Comparison of ENCODE assay signal across 11 cellular contexts in the genomic region with DNA sequence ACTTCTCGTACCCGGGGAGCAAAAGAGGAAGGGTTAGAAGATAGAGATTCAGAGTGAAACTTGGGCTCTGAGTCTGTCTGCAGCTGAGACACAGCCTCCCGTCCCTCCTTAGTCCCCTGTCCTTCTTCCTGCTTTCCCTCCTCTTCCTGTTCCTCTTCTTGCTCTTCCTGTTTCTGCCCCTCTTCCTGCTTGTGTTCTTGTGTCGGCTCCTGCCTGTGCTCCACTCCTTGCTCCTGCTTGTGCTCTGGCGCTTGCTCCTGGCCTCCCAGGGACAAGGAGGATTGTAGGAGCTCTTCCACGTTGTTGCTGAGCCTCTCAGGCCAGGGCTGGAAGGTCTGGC. TPM values are rescaled to one million over a fixed set of nuclear protein-coding genes. Genes with fewer than 3 reads are reported as not detected.
A peak's percentile ranks its signal among the peaks of the same experiment; 100 is the strongest.
DNase-seq lines count a peak whose midpoint lies in the region; ATAC-seq, FAIRE-seq and TF ChIP-seq lines count a peak whose summit lies in the region.
"Had no signal": no experiment of that assay in that cellular context is flagged by ENCODE, and none has a peak within 500 bp of the region (broad histone marks: within the 10 kb centered on the region; RNA-seq: fewer than 3 reads in every experiment).

No MANE protein-coding gene starts in this region.

- TF ChIP-seq POLR2A in GM12892 (IDR thresholded peaks at IDR 0.05; ENCODE audit: low read depth, low read length) (no peak), heart left ventricle (IDR thresholded peaks at IDR 0.05) (no peak)

- 60 to 69% (median 66%) methylated on average over 6 of the region's 6 CpGs for WGBS in heart left ventricle, 4 donors
- no CpG with 5 or more reads among the region's 6 CpGs for WGBS in trophoblast cell (ENCODE audit: extremely low coverage, insufficient coverage, insufficient read length)
- 84% methylated on average over 6 of the region's 6 CpGs for WGBS in smooth muscle cell (ENCODE audit: low lambda C conversion rate)

- H3K79me2 ChIP-seq in trophoblast cell (ENCODE audit: control insufficient read depth, insufficient read depth, low read length, poor library complexity) (no peaks in the 10 kb centered on the region), smooth muscle cell (ENCODE audit: low read depth) (no peaks in the 10 kb centered on the region)

- FAIRE-seq in GM12892 (lab: Jason Lieb, UNC) = peak; percentile 56

- no peaks in the 10 kb centered on the region for H4K20me1 ChIP-seq in smooth muscle cell (ENCODE audit: low read depth)

- H3K14ac ChIP-seq in trophoblast cell (ENCODE audit: low read length) = no peak overlapping the region

- H3K79me1 ChIP-seq in trophoblast cell (ENCODE audit: low read length) = no peaks in the 10 kb centered on the region

- no peak overlapping the region for H2BK12ac ChIP-seq in trophoblast cell (ENCODE audit: low read length)

- H3K18ac ChIP-seq in trophoblast cell (ENCODE audit: low read length) = no peak overlapping the region

- ATAC-seq in heart left ventricle (peak in 3 of 4 donors; percentile 8 to 66 (median 37)), GM18909 (IDR thresholded peaks at IDR 0.05; ENCODE audit: poor library complexity, unreplicated experiment) (no peak)

- H3K4me3 ChIP-seq in heart left ventricle = no peak overlapping the region
- no peak overlapping the region for H3K4me3 ChIP-seq in trophoblast cell (ENCODE audit: low read depth, low read length)
- no peak overlapping the region for H3K4me3 ChIP-seq in smooth muscle cell

- H3K9me3 ChIP-seq in heart left ventricle (peaks cover 0 to 10% (median 0%) of the 10 kb centered on the region in 12 donors), trophoblast cell (ENCODE audit: insufficient read depth, low read depth, low read length) (peaks cover 8% of the 10 kb centered on the region), smooth muscle cell (replicated peaks; ENCODE audit: low read depth) (no peaks in the 10 kb centered on the region)

- H3K4me1 ChIP-seq in heart left ventricle = peaks cover 0 to 61% (median 2%) of the 10 kb centered on the region in 12 donors
- H3K4me1 ChIP-seq in trophoblast cell (ENCODE audit: control insufficient read depth in 1 of 2, insufficient read depth in 2 of 2, low read length in 2 of 2) = no peaks in the 10 kb centered on the region
- no peaks in the 10 kb centered on the region for H3K4me1 ChIP-seq in smooth muscle cell (ENCODE audit: low read depth)

- H3K4me2 ChIP-seq in trophoblast cell (ENCODE audit: low read length) (no peak overlapping the region), smooth muscle cell (no peak overlapping the region)

- no peak for TF ChIP-seq CTCF in heart left ventricle (IDR thresholded peaks at IDR 0.05)
- TF ChIP-seq CTCF in smooth muscle cell (IDR thresholded peaks at IDR 0.05; ENCODE audit: borderline replicate concordance, insufficient read depth, poor library complexity, severe bottlenecking) = no peak

- no peak overlapping the region for H4K12ac ChIP-seq in trophoblast cell (ENCODE audit: low read depth, low read length)

- no peak overlapping the region for H3K23ac ChIP-seq in trophoblast cell (ENCODE audit: low read length)

- H2AK5ac ChIP-seq in trophoblast cell (ENCODE audit: low read length) = no peak overlapping the region

- H4K8ac ChIP-seq in trophoblast cell (ENCODE audit: low read depth, low read length) = peak overlapping the region; percentile 55

- no peak overlapping the region for H3K9ac ChIP-seq in trophoblast cell (ENCODE audit: low read length)
- no peak overlapping the region for H3K9ac ChIP-seq in smooth muscle cell (ENCODE audit: low read depth)

- no peak overlapping the region for H2BK120ac ChIP-seq in trophoblast cell (ENCODE audit: insufficient read depth, low read length, poor library complexity)

- H2BK5ac ChIP-seq in trophoblast cell (ENCODE audit: low read depth, low read length, poor library complexity) = no peak overlapping the region

- DNase-seq in GM12892 (ENCODE audit: insufficient read length) (no peak), NOMO-1 treated with DMSO at 0.1 percent for 48 hours (lab: John Stamatoyannopoulos, UW; ENCODE audit: unreplicated experiment) (peak; percentile 95), heart left ventricle (peak in 1 of 5 donors; percentile 39), trophoblast cell (no peak), A172 (ENCODE audit: low spot score) (no peak), smooth muscle cell (lab: John Stamatoyannopoulos, UW; ENCODE audit: unreplicated experiment) (no peak)
- no peak for DNase-seq in NK-92 treated with Interleukin-12 subunit alpha and Interleukin-12 subunit beta, amount 100 ng/mL, for 24 hours (lab: John Stamatoyannopoulos, UW)
- DNase-seq: activated T-cell treated with anti-CD3 and anti-CD28 coated beads, Interleukin-2, amount 50 U/mL, for 1 hour; brain microvascular endothelial cell; NCI-H1694 treated with DMSO at 0.1 percent for 48 hours had no signal

- H3K27me3 ChIP-seq in heart left ventricle (peaks cover 0 to 6% (median 0%) of the 10 kb centered on the region in 9 donors), trophoblast cell (ENCODE audit: insufficient read depth, low read length) (no peaks in the 10 kb centered on the region), smooth muscle cell (ENCODE audit: low read depth) (no peaks in the 10 kb centered on the region)
- H3K27me3 ChIP-seq: brain microvascular endothelial cell had no signal

- H2AFZ ChIP-seq in trophoblast cell (ENCODE audit: insufficient read depth, low read length, poor library complexity) (peak overlapping the region; percentile 30), smooth muscle cell (ENCODE audit: low read depth) (no peak overlapping the region)

- no peaks in the 10 kb centered on the region for H3F3A ChIP-seq in smooth muscle cell (ENCODE audit: low read depth)

- peaks cover 0 to 12% (median 10%) of the 10 kb centered on the region in 9 donors for H3K36me3 ChIP-seq in heart left ventricle
- H3K36me3 ChIP-seq in trophoblast cell (ENCODE audit: control insufficient read depth in 1 of 2, insufficient read depth in 2 of 2, low read length in 2 of 2) = peaks cover 3 to 7% of the 10 kb centered on the region in 2 experiments
- H3K36me3 ChIP-seq in smooth muscle cell (ENCODE audit: low read depth) = no peaks in the 10 kb centered on the region

- H3K27ac ChIP-seq in heart left ventricle = peak overlapping the region in 6 of 12 donors; percentile 25 to 91 (median 60)
- H3K27ac ChIP-seq in trophoblast cell (ENCODE audit: low read depth, low read length) = no peak overlapping the region
- H3K27ac ChIP-seq in smooth muscle cell (ENCODE audit: low read depth) = no peak overlapping the region
- H3K27ac ChIP-seq: brain microvascular endothelial cell had no signal

- no peak overlapping the region for H4K91ac ChIP-seq in trophoblast cell (ENCODE audit: low read depth, low read length)

- H3K4ac ChIP-seq in trophoblast cell (ENCODE audit: low read depth, low read length) = no peak overlapping the region

- intact Hi-C loops in heart left ventricle (cut with DNase I) = loop anchor here in 3 of 10 donors (2.0 to 10.0 kb wide), 3 partner anchors 25 to 79 kb away; a partner anchor contains a TSS

RNA-seq across cellular contexts. Expression of a gene that starts 3.0 kb away (rescaled TPM):
- 2.1 TPM for polyA plus RNA-seq in GM12892 (2012; ENCODE audit: missing spikeins)
- 1 to 10 TPM in 4 of 9 donors, under 1 TPM in 4, not detected in 1; 0.32 to 7.2 (median 0.99) TPM for total RNA-seq in heart left ventricle
- under 1 TPM; 0.34 to 0.60 TPM for polyA plus RNA-seq in heart left ventricle
- polyA plus RNA-seq in trophoblast cell (2013) = 0.53 and 0.65 TPM in 2 replicates
- 0.65 TPM in 1 of 2 replicates, not detected in the other for total RNA-seq in A172 (2014; rRNA removed; shearing (Covaris generic))
- not detected in 2 replicates for total RNA-seq in smooth muscle cell
- polyA plus RNA-seq in smooth muscle cell = 0.82 TPM in 1 of 2 replicates, not detected in the other

RNA-seq across cellular contexts. Expression of a gene that starts 8.5 kb away (rescaled TPM):
- polyA plus RNA-seq in GM12892 (2012; ENCODE audit: missing spikeins) = 1.7 TPM
- total RNA-seq in heart left ventricle = 10 to 100 TPM in 1 of 9 donors, 1 to 10 TPM in 8; 3.7 to 11.7 (median 4.8) TPM
- 1 to 10 TPM; 3.5 to 4.7 TPM for polyA plus RNA-seq in heart left ventricle
- polyA plus RNA-seq in trophoblast cell (2013) = 0.19 and 0.22 TPM in 2 replicates
- 2.5 TPM in 2 replicates for total RNA-seq in A172 (2014; rRNA removed; shearing (Covaris generic))
- 2.0 and 4.4 TPM in 2 replicates for total RNA-seq in smooth muscle cell
- 1.3 and 1.8 TPM in 2 replicates for polyA plus RNA-seq in smooth muscle cell

RNA-seq across cellular contexts. Expression of a gene that starts 18.7 kb away (rescaled TPM):
- polyA plus RNA-seq in GM12892 (2012; ENCODE audit: missing spikeins) = 36.2 TPM
- total RNA-seq in heart left ventricle = 10 to 100 TPM; 17.4 to 39.0 (median 24.7) TPM
- 10 to 100 TPM; 14.6 to 23.6 TPM for polyA plus RNA-seq in heart left ventricle
- polyA plus RNA-seq in trophoblast cell (2013) = 29.6 and 33.0 TPM in 2 replicates
- total RNA-seq in A172 (2014; rRNA removed; shearing (Covaris generic)) = 23.7 and 27.4 TPM in 2 replicates
- 24.8 and 45.0 TPM in 2 replicates for total RNA-seq in smooth muscle cell
- polyA plus RNA-seq in smooth muscle cell = 27.0 and 33.5 TPM in 2 replicates

RNA-seq across cellular contexts. Expression of a gene that starts 37.0 kb away (rescaled TPM):
- 95.7 TPM for polyA plus RNA-seq in GM12892 (2012; ENCODE audit: missing spikeins)
- total RNA-seq in heart left ventricle = 100 to 1,000 TPM; 131 to 237 (median 160) TPM
- polyA plus RNA-seq in heart left ventricle = 100 to 1,000 TPM; 144 to 189 TPM
- polyA plus RNA-seq in trophoblast cell (2013) = 121 and 123 TPM in 2 replicates
- total RNA-seq in A172 (2014; rRNA removed; shearing (Covaris generic)) = 164 and 201 TPM in 2 replicates
- total RNA-seq in smooth muscle cell = 172 and 176 TPM in 2 replicates
- 87.5 and 122 TPM in 2 replicates for polyA plus RNA-seq in smooth muscle cell

RNA-seq across cellular contexts. Expression of a gene that starts 44.9 kb away (rescaled TPM):
- polyA plus RNA-seq in GM12892 (2012; ENCODE audit: missing spikeins) = 34.4 TPM
- total RNA-seq in heart left ventricle (10 to 100 TPM; 19.4 to 38.1 (median 25.2) TPM), smooth muscle cell (30.0 and 31.0 TPM in 2 replicates)
- polyA plus RNA-seq in heart left ventricle (10 to 100 TPM; 15.0 to 29.7 TPM), smooth muscle cell (36.1 and 38.6 TPM in 2 replicates)
- polyA plus RNA-seq in trophoblast cell (2013) = 63.1 and 65.6 TPM in 2 replicates
- 6.4 and 9.2 TPM in 2 replicates for total RNA-seq in A172 (2014; rRNA removed; shearing (Covaris generic))
